2 cellular contexts compared by ENCODE assay signal in genomic region chr5:176900783-176901204, GRCh38.
TF ChIP-seq lines count a peak whose summit lies in the region.

No MANE protein-coding gene starts in this region.

TF ChIP-seq in HepG2, 621 proteins besides CTCF, POLR2A, EP300 and RAD21:
- TF ChIP-seq POLR2AphosphoS5 (IDR thresholded peaks at IDR 0.05; ENCODE audit: low read depth, low read length) (0 out of 2 replicates have a peak, but pooled peaks have one; percentile 22), ZNF225 (CRISPR knock-in tag; IDR thresholded peaks at IDR 0.05) (no peak), RBM22 (optimal IDR thresholded peaks at IDR 0.05; ENCODE audit: low read length) (peak; percentile 97)

TF ChIP-seq in GM12891, 5 proteins besides CTCF, POLR2A, EP300 and RAD21 (continued from another document):
- TF ChIP-seq SPI1 (IDR thresholded peaks at IDR 0.05; ENCODE audit: low read depth, low read length) (no peak), PAX5 (IDR thresholded peaks at IDR 0.05; ENCODE audit: insufficient read depth, low read length, severe bottlenecking) (no peak), TAF1 (IDR thresholded peaks at IDR 0.05; ENCODE audit: low read depth, low read length) (no peak)
